1 cellular context compared by ENCODE assay signal in the genomic region with DNA sequence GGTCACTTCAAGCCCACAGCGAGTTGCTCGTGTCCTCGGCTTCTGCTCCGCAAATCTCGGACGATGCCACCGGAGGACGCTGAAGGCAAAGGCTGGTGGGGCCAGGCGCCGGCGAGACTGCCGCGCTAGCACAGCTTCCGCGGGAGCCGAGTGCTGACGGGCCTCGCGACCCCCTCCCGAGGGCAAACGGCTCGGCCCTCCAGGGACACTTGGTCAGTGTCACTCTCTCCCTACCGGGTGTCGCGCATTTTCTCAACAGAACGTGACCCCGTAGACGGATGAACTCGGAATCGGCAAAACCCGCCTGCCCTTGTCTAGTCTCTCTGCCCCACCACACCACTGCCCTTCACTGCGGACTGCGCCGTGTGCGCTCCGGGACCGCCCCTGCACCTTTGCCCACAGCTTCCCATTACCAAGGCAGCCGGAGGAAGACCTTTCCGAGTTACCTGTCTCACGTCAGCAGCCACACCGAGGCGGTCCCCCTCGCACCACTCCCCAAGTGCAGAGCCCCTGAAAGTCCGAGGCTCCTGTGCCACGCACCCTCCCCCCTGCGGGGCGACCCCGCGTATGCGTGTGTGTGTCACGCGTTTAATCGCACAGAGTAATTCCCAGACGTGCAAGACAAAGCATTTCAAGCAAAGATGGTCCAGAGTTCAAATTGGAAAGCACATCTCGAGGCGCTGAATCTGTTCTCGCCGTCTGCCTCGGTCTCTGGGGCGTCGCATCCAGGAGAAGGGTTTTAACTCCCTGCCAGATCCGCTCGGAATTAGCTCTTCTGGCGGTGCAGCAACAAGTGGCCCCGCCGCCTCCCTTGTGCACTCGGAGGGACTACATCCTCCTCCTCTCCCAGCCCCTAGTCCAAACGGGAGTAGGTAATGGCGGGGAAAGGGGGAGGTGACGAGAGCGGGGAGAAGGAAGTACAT.
TF ChIP-seq lines count a peak whose summit lies in the region.

No MANE protein-coding gene starts in this region.

TF ChIP-seq in SK-N-SH treated with all-trans-retinoic acid at 6 μM for 48 hours, 23 proteins besides CTCF, POLR2A, EP300 and RAD21 (continued from another document):
- TF ChIP-seq, protein P1, sequence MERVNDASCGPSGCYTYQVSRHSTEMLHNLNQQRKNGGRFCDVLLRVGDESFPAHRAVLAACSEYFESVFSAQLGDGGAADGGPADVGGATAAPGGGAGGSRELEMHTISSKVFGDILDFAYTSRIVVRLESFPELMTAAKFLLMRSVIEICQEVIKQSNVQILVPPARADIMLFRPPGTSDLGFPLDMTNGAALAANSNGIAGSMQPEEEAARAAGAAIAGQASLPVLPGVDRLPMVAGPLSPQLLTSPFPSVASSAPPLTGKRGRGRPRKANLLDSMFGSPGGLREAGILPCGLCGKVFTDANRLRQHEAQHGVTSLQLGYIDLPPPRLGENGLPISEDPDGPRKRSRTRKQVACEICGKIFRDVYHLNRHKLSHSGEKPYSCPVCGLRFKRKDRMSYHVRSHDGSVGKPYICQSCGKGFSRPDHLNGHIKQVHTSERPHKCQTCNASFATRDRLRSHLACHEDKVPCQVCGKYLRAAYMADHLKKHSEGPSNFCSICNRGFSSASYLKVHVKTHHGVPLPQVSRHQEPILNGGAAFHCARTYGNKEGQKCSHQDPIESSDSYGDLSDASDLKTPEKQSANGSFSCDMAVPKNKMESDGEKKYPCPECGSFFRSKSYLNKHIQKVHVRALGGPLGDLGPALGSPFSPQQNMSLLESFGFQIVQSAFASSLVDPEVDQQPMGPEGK (CRISPR knock-in tag; IDR thresholded peaks at IDR 0.05; ENCODE audit: borderline replicate concordance) = no peak
- TF ChIP-seq ZFP3 (CRISPR knock-in tag; IDR thresholded peaks at IDR 0.05) (no peak), GLIS3 (CRISPR knock-in tag; IDR thresholded peaks at IDR 0.05) (no peak), ZNF70 (CRISPR knock-in tag; IDR thresholded peaks at IDR 0.05) (no peak), ZNF565 (CRISPR knock-in tag; conservative IDR thresholded peaks at IDR 0.05; ENCODE audit: low read depth) (no peak), ISL1 (CRISPR knock-in tag; IDR thresholded peaks at IDR 0.05) (no peak), RARB (CRISPR knock-in tag; IDR thresholded peaks at IDR 0.05) (no peak), SNAI2 (CRISPR knock-in tag; IDR thresholded peaks at IDR 0.05) (no peak)
- TF ChIP-seq, protein P2, sequence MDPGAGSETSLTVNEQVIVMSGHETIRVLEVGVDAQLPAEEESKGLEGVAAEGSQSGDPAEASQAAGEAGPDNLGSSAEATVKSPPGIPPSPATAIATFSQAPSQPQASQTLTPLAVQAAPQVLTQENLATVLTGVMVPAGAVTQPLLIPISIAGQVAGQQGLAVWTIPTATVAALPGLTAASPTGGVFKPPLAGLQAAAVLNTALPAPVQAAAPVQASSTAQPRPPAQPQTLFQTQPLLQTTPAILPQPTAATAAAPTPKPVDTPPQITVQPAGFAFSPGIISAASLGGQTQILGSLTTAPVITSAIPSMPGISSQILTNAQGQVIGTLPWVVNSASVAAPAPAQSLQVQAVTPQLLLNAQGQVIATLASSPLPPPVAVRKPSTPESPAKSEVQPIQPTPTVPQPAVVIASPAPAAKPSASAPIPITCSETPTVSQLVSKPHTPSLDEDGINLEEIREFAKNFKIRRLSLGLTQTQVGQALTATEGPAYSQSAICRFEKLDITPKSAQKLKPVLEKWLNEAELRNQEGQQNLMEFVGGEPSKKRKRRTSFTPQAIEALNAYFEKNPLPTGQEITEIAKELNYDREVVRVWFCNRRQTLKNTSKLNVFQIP (CRISPR knock-in tag; IDR thresholded peaks at IDR 0.05; ENCODE audit: borderline replicate concordance, low read depth) = no peak
- TF ChIP-seq, protein P3, sequence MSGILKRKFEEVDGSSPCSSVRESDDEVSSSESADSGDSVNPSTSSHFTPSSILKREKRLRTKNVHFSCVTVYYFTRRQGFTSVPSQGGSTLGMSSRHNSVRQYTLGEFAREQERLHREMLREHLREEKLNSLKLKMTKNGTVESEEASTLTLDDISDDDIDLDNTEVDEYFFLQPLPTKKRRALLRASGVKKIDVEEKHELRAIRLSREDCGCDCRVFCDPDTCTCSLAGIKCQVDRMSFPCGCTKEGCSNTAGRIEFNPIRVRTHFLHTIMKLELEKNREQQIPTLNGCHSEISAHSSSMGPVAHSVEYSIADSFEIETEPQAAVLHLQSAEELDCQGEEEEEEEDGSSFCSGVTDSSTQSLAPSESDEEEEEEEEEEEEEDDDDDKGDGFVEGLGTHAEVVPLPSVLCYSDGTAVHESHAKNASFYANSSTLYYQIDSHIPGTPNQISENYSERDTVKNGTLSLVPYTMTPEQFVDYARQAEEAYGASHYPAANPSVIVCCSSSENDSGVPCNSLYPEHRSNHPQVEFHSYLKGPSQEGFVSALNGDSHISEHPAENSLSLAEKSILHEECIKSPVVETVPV (CRISPR knock-in tag; IDR thresholded peaks at IDR 0.05) = no peak
- TF ChIP-seq, protein P4, sequence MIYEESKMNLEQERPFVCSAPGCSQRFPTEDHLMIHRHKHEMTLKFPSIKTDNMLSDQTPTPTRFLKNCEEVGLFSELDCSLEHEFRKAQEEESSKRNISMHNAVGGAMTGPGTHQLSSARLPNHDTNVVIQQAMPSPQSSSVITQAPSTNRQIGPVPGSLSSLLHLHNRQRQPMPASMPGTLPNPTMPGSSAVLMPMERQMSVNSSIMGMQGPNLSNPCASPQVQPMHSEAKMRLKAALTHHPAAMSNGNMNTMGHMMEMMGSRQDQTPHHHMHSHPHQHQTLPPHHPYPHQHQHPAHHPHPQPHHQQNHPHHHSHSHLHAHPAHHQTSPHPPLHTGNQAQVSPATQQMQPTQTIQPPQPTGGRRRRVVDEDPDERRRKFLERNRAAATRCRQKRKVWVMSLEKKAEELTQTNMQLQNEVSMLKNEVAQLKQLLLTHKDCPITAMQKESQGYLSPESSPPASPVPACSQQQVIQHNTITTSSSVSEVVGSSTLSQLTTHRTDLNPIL (CRISPR knock-in tag; IDR thresholded peaks at IDR 0.05; ENCODE audit: low read depth) = no peak
